In genomic region chr1:110460253-110461220, GRCh38 we compare ENCODE assay signal across 1 cellular context.
TF ChIP-seq lines count a peak whose summit lies in the region.

No MANE protein-coding gene starts in this region.

TF ChIP-seq in K562, 482 proteins besides CTCF, POLR2A, EP300 and RAD21 (continued from another document and continues in another):
- no peak for TF ChIP-seq E2F6 (IDR thresholded peaks at IDR 0.05; ENCODE audit: borderline replicate concordance in 1 of 2, extremely low read depth in 1 of 2, insufficient read depth in 1 of 2, insufficient read length in 1 of 2, low read depth in 1 of 2, low read length in 1 of 2, poor library complexity in 1 of 2, severe bottlenecking in 1 of 2)
- TF ChIP-seq NCOA4 (IDR thresholded peaks at IDR 0.05; ENCODE audit: partially characterized antibody), result no peak
- peak in 1 of 2 experiments; percentile 41; a peak in 1 of 4 replicates for TF ChIP-seq MAZ (CRISPR knock-in tag; conservative IDR thresholded peaks at IDR 0.05 in 1 of 2, IDR thresholded peaks at IDR 0.05 in 1 of 2)
- TF ChIP-seq HSF4 (CRISPR knock-in tag; IDR thresholded peaks at IDR 0.05; ENCODE audit: borderline replicate concordance), result no peak
- TF ChIP-seq TEAD2 (tag; IDR thresholded peaks at IDR 0.05), result no peak
- TF ChIP-seq ZBTB11 (CRISPR knock-in tag; IDR thresholded peaks at IDR 0.05), result no peak
- TF ChIP-seq CHD2 (IDR thresholded peaks at IDR 0.05; ENCODE audit: low read depth, low read length), result no peak
- no peak for TF ChIP-seq CHAMP1 (IDR thresholded peaks at IDR 0.05)
- no peak for TF ChIP-seq MNT (conservative IDR thresholded peaks at IDR 0.05)
- no peak for TF ChIP-seq ZSCAN32 (CRISPR knock-in tag; IDR thresholded peaks at IDR 0.05)
- TF ChIP-seq ZNF318 (IDR thresholded peaks at IDR 0.05; ENCODE audit: borderline replicate concordance in 1 of 2, low read depth in 1 of 2), result no peak
- TF ChIP-seq TEAD4 (IDR thresholded peaks at IDR 0.05; ENCODE audit: low read length), result 0 out of 2 replicates have a peak, but pooled peaks have one; percentile 10
- no peak for TF ChIP-seq TEAD4 (CRISPR knock-in tag; IDR thresholded peaks at IDR 0.05; ENCODE audit: borderline replicate concordance)
- no peak for TF ChIP-seq ZBTB43 (CRISPR knock-in tag; IDR thresholded peaks at IDR 0.05)
- TF ChIP-seq FOXK1 (CRISPR knock-in tag; IDR thresholded peaks at IDR 0.05; ENCODE audit: borderline replicate concordance), result no peak
- no peak for TF ChIP-seq LCOR (CRISPR knock-in tag; IDR thresholded peaks at IDR 0.05)
- TF ChIP-seq PPARD (CRISPR knock-in tag; IDR thresholded peaks at IDR 0.05), result no peak
- TF ChIP-seq BRD9 (IDR thresholded peaks at IDR 0.05; ENCODE audit: low read depth, partially characterized antibody), result no peak
- no peak for TF ChIP-seq CTCFL (IDR thresholded peaks at IDR 0.05; ENCODE audit: borderline replicate concordance, insufficient read depth, low read depth, low read length, poor library complexity, severe bottlenecking)
- no peak for TF ChIP-seq ATF2 (CRISPR knock-in tag; IDR thresholded peaks at IDR 0.05)
- no peak for TF ChIP-seq THAP12 (CRISPR knock-in tag; IDR thresholded peaks at IDR 0.05)
- no peak for TF ChIP-seq TBL1XR1 (IDR thresholded peaks at IDR 0.05; ENCODE audit: low read length in 2 of 2)
- TF ChIP-seq HNRNPL (IDR thresholded peaks at IDR 0.05; ENCODE audit: low read depth, low read length), result no peak
